In the genomic region with DNA sequence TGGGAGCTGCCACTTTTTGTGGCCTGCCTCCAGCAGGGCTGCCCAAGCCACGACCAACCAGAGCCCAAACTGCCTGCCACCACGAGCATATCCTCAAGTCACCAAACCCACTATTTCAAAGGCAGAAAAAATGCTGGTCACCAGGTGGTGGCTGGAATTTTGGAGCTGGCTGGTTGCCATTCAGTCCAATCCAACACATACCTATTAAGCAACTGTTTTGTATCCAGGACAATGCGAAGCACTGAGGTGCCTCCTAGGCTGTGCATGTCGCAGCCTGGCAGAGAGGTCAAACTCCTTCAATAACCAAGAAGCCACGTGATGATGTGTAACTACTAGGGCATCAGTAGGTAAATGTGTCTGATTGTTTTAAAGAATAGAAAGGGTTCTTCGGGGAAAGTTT, we compare ENCODE assay signal across 1 cellular context.
TF ChIP-seq lines count a peak whose summit lies in the region.

No MANE protein-coding gene starts in this region.

TF ChIP-seq in SK-N-SH treated with all-trans-retinoic acid at 6 μM for 48 hours, 23 proteins besides CTCF, POLR2A, EP300 and RAD21 (continued from another document):
- TF ChIP-seq, protein P1, sequence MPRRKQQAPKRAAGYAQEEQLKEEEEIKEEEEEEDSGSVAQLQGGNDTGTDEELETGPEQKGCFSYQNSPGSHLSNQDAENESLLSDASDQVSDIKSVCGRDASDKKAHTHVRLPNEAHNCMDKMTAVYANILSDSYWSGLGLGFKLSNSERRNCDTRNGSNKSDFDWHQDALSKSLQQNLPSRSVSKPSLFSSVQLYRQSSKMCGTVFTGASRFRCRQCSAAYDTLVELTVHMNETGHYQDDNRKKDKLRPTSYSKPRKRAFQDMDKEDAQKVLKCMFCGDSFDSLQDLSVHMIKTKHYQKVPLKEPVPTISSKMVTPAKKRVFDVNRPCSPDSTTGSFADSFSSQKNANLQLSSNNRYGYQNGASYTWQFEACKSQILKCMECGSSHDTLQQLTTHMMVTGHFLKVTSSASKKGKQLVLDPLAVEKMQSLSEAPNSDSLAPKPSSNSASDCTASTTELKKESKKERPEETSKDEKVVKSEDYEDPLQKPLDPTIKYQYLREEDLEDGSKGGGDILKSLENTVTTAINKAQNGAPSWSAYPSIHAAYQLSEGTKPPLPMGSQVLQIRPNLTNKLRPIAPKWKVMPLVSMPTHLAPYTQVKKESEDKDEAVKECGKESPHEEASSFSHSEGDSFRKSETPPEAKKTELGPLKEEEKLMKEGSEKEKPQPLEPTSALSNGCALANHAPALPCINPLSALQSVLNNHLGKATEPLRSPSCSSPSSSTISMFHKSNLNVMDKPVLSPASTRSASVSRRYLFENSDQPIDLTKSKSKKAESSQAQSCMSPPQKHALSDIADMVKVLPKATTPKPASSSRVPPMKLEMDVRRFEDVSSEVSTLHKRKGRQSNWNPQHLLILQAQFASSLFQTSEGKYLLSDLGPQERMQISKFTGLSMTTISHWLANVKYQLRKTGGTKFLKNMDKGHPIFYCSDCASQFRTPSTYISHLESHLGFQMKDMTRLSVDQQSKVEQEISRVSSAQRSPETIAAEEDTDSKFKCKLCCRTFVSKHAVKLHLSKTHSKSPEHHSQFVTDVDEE (CRISPR knock-in tag; IDR thresholded peaks at IDR 0.05): no peak
- TF ChIP-seq PPARA (CRISPR knock-in tag; IDR thresholded peaks at IDR 0.05; ENCODE audit: borderline replicate concordance): no peak
- no peak for TF ChIP-seq OSR1 (CRISPR knock-in tag; IDR thresholded peaks at IDR 0.05)
- TF ChIP-seq, protein P2, sequence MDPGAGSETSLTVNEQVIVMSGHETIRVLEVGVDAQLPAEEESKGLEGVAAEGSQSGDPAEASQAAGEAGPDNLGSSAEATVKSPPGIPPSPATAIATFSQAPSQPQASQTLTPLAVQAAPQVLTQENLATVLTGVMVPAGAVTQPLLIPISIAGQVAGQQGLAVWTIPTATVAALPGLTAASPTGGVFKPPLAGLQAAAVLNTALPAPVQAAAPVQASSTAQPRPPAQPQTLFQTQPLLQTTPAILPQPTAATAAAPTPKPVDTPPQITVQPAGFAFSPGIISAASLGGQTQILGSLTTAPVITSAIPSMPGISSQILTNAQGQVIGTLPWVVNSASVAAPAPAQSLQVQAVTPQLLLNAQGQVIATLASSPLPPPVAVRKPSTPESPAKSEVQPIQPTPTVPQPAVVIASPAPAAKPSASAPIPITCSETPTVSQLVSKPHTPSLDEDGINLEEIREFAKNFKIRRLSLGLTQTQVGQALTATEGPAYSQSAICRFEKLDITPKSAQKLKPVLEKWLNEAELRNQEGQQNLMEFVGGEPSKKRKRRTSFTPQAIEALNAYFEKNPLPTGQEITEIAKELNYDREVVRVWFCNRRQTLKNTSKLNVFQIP (CRISPR knock-in tag; IDR thresholded peaks at IDR 0.05; ENCODE audit: borderline replicate concordance, low read depth): no peak
- TF ChIP-seq TCF4 (CRISPR knock-in tag; IDR thresholded peaks at IDR 0.05; ENCODE audit: borderline replicate concordance): no peak
